In the genomic region with DNA sequence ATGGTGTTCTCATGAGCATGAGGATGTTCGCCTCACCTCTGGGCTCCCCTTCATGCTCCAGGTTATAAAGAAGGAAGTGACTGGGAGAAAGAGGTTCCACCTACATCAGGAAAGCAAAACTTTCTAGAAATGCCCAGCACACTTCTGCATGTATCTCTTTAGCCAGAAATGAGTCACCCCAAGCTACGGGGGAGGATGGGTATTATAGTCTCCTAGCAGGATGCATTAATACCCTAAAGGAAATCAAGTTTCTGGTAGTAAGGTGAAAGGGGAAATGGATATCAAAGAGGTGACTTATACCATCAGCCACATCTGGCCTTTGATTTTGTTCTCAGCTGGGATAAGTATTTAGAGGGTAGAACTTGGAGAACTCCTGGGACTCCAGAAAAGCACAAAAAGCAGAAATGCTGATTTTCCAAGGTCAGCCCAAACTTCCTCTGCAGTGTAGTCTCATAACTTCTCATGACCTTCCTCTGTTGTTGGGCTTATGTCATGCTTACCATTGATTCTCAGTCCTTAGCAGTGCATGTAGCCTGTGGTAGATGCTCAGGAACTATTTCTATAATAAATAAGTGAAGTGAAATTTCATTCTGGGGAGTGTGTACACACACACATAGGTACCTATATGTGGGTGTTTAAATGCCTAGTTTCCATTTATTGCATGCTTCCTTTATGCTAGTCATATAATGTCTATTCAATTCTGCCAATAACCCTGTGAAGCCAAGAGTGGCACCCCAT, we compare ENCODE assay signal across 25 cellular contexts.
"Had no signal": no experiment of that assay in that cellular context is flagged by ENCODE, and none has a peak within 500 bp of the region (broad histone marks: within the 10 kb centered on the region; RNA-seq: fewer than 3 reads in every experiment).

No MANE protein-coding gene starts in this region.

- H3K27me3 ChIP-seq: body of pancreas, sigmoid colon, testis, uterus had no signal

- H3K9me3 ChIP-seq: body of pancreas, sigmoid colon, testis, uterus had no signal

- H3K27ac Mint-ChIP-seq: activated B cell treated with CpG ODN at 0.5 μM for 24 hours; activated CD4-positive, alpha-beta T cell treated with anti-CD3 and anti-CD28 coated beads for 36 hours; memory B cell; natural killer cell treated with Interleukin-12 subunit alpha and Interleukin-12 subunit beta and Interleukin-15 and Interleukin-18, amount 100 ng/mL, for 72 hours; progenitor cell of endocrine pancreas had no signal

- H3K9me3 Mint-ChIP-seq: natural killer cell treated with Interleukin-12 subunit alpha and Interleukin-12 subunit beta and Interleukin-15 and Interleukin-18, amount 100 ng/mL, for 72 hours had no signal

- H3K27me3 Mint-ChIP-seq: activated CD4-positive, alpha-beta T cell treated with anti-CD3 and anti-CD28 coated beads for 36 hours; natural killer cell treated with Interleukin-12 subunit alpha and Interleukin-12 subunit beta and Interleukin-15 and Interleukin-18, amount 100 ng/mL, for 72 hours had no signal

- H3K36me3 Mint-ChIP-seq: memory B cell; natural killer cell treated with Interleukin-12 subunit alpha and Interleukin-12 subunit beta and Interleukin-15 and Interleukin-18, amount 100 ng/mL, for 72 hours had no signal

- ATAC-seq: activated CD4-positive, alpha-beta T cell treated with anti-CD3 and anti-CD28 coated beads for 36 hours; body of pancreas; esophagus mucosa; left ventricle myocardium superior; natural killer cell treated with Interleukin-12 subunit alpha and Interleukin-12 subunit beta and Interleukin-15 and Interleukin-18, amount 100 ng/mL, for 72 hours had no signal

- FAIRE-seq: frontal cortex had no signal

- H3K27ac ChIP-seq: body of pancreas, hepatocyte, sigmoid colon, testis, uterus had no signal

- H3K4me1 ChIP-seq: body of pancreas, sigmoid colon, testis, uterus had no signal

- H3K4me3 Mint-ChIP-seq: activated B cell treated with CpG ODN at 0.5 μM for 24 hours; activated CD4-positive, alpha-beta T cell treated with anti-CD3 and anti-CD28 coated beads for 36 hours; memory B cell; natural killer cell treated with Interleukin-12 subunit alpha and Interleukin-12 subunit beta and Interleukin-15 and Interleukin-18, amount 100 ng/mL, for 72 hours had no signal

- H3K4me2 ChIP-seq: hepatocyte, smooth muscle cell had no signal

- H3K4me1 Mint-ChIP-seq: activated B cell treated with CpG ODN at 0.5 μM for 24 hours; activated CD4-positive, alpha-beta T cell treated with anti-CD3 and anti-CD28 coated beads for 36 hours; memory B cell had no signal

- DNase-seq: activated B cell treated with CpG ODN at 0.5 μM for 24 hours; activated CD4-positive, alpha-beta T cell treated with anti-CD3 and anti-CD28 coated beads for 36 hours; activated CD4-positive, alpha-beta T cell treated with anti-CD3 and anti-CD28 coated beads, Interleukin-2, amount 50 U/mL, for 4 hours; activated naive CD4-positive, alpha-beta T cell treated with Interleukin-2 at 50 U/mL for 16 hours; activated T-cell treated with anti-CD3 and anti-CD28 coated beads, Interleukin-2, amount 50 U/mL, for 48 hours; body of pancreas; dermis blood vessel endothelial cell; effector CD8-positive, alpha-beta T cell; glutamatergic neuron; left ventricle myocardium superior; retina; sigmoid colon; stimulated activated CD4-positive, alpha-beta T cell treated with anti-CD3 and anti-CD28 coated beads, Interleukin-15, amount 100 ng/mL, for 24 hours; stimulated activated naive CD4-positive, alpha-beta T cell; T1000; testis; trophoblast cell; uterus had no signal

- H2AFZ ChIP-seq: hepatocyte had no signal

- H3K79me2 ChIP-seq: hepatocyte had no signal

- H3K36me3 ChIP-seq: sigmoid colon, uterus had no signal

- H3K4me3 ChIP-seq: body of pancreas, hepatocyte, sigmoid colon, smooth muscle cell, testis, uterus had no signal
